In the genomic region with DNA sequence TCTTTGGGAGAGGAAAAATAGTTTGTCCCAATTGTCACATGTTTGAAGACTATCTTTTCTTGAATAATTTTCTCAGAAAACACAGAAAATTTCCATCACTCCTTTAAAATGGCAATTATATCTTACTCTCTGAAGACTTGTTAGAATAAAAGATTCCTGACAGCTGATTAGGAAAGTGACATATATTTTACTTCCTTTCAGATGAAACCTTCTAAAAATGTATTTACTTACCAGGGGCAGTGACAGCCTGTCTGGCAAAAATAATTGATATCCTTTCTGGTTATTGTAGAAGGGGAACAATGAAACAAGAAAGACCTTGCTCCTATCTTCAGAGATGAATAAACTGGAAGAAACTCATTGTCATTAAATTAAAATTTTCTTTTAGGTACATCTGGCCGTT, we compare ENCODE assay signal across 10 cellular contexts.
"Had no signal": no experiment of that assay in that cellular context is flagged by ENCODE, and none has a peak within 500 bp of the region (broad histone marks: within the 10 kb centered on the region; RNA-seq: fewer than 3 reads in every experiment).

No MANE protein-coding gene starts in this region.

- H3K27ac ChIP-seq: GM23248, HL-60 had no signal

- H3K9ac ChIP-seq: GM23248 had no signal

- H3K27ac Mint-ChIP-seq: HFFc6, IgD-negative memory B cell had no signal

- FAIRE-seq: HepG2 had no signal

- DNase-seq: GM23248, GOT3, H7, HFFc6, KBM-7 had no signal

- H3K36me3 ChIP-seq: HAP-1 had no signal

- H3K9me3 ChIP-seq: HAP-1 had no signal

- ATAC-seq: HCT116, HepG2 had no signal

- H3K4me3 ChIP-seq: GM23248, HAP-1 had no signal

- H3K4me3 Mint-ChIP-seq: HFFc6, IgD-negative memory B cell had no signal

- H3K4me1 Mint-ChIP-seq: IgD-negative memory B cell had no signal

- H3K27me3 Mint-ChIP-seq: IgD-negative memory B cell had no signal
